ENCODE assay signal across 9 cellular contexts in genomic region chr1:34781071-34781843, GRCh38. TPM values are rescaled to one million over a fixed set of nuclear protein-coding genes. Genes with fewer than 3 reads are reported as not detected.
DNase-seq lines count a peak whose midpoint lies in the region; ATAC-seq and TF ChIP-seq lines count a peak whose summit lies in the region.
"Had no signal": no experiment of that assay in that cellular context is flagged by ENCODE, and none has a peak within 500 bp of the region (broad histone marks: within the 10 kb centered on the region; RNA-seq: fewer than 3 reads in every experiment).

Gene GJB3, plus strand, starts transcription at chr1:34781214. Its CDS starts 3,549 bp downstream, at chr1:34784763.

- intact Hi-C loops in OCI-LY7 (cut with micrococcal nuclease; ENCODE audit: unreplicated experiment) = no loop called here

- H3K27ac ChIP-seq in stomach smooth muscle (ENCODE audit: low read length) (no peak within 1 kb of the TSS), OCI-LY7 (ENCODE audit: low read depth, low read length, poor library complexity, severe bottlenecking) (no peak within 1 kb of the TSS)

- H3K36me3 Mint-ChIP-seq in activated naive CD8-positive, alpha-beta T cell treated with anti-CD3 and anti-CD28 coated beads, Interleukin-2, amount 10 ng/mL, durations not matched to agents 7 days and 5 days = no peaks in the 10 kb centered on the region

- H4K20me1 ChIP-seq in OCI-LY7 (ENCODE audit: insufficient read depth, low read length) = no peaks in the 10 kb centered on the region

- H3K4me1 Mint-ChIP-seq in activated naive CD8-positive, alpha-beta T cell treated with anti-CD3 and anti-CD28 coated beads, Interleukin-2, amount 10 ng/mL, durations not matched to agents 7 days and 5 days = no peaks in the 10 kb centered on the region

- CTCF ChIA-PET in OCI-LY7 (lab: Charles Lee; ENCODE audit: unreplicated experiment) = no interaction called here

- DNase-seq in NCI-H1417 (lab: John Stamatoyannopoulos, UW) = peak in 2 of 3 experiments; percentile 41 to 55
- DNase-seq in NCI-H1417 treated with DMSO at 0.1 percent for 48 hours (lab: John Stamatoyannopoulos, UW) = no peak
- DNase-seq in activated naive CD8-positive, alpha-beta T cell treated with anti-CD3 and anti-CD28 coated beads, Interleukin-2, amount 10 ng/mL, durations not matched to agents 7 days and 5 days = peak; percentile 44
- DNase-seq in kidney tubule cell (ENCODE audit: low spot score) = peak; percentile 65
- no peak for DNase-seq in OCI-LY7 (ENCODE audit: low spot score)

- H3K4me1 ChIP-seq in stomach smooth muscle (ENCODE audit: control insufficient read depth, insufficient read depth, low read length) (peaks cover 10% of the 10 kb centered on the region), OCI-LY7 (ENCODE audit: insufficient read depth, low read length, poor library complexity, severe bottlenecking) (no peaks in the 10 kb centered on the region)

- no peak within 1 kb of the TSS for H3K27ac Mint-ChIP-seq in activated naive CD8-positive, alpha-beta T cell treated with anti-CD3 and anti-CD28 coated beads, Interleukin-2, amount 10 ng/mL, durations not matched to agents 7 days and 5 days

- TF ChIP-seq CTCF in OCI-LY7 (conservative IDR thresholded peaks at IDR 0.05; ENCODE audit: low read length) = no peak

- H3K4me3 ChIP-seq in stomach smooth muscle (ENCODE audit: low read length in 2 of 2) (peak within 1 kb of the TSS; percentile 20 to 58), OCI-LY7 (ENCODE audit: low read depth, low read length, poor library complexity, severe bottlenecking) (no peak within 1 kb of the TSS)

- H3K9me3 ChIP-seq in stomach smooth muscle (ENCODE audit: control insufficient read depth in 2 of 2, low read length in 2 of 2) (no peaks in the 10 kb centered on the region), OCI-LY7 (ENCODE audit: low read length) (no peaks in the 10 kb centered on the region)

- peaks cover 45 to 57% of the 10 kb centered on the region in 2 donors for H3K27me3 ChIP-seq in stomach smooth muscle (ENCODE audit: control insufficient read depth in 1 of 2, insufficient read depth in 2 of 2, low read length in 2 of 2)

- H3K9me2 ChIP-seq in OCI-LY7 (ENCODE audit: insufficient read depth, low read length) = no peaks in the 10 kb centered on the region

- H3K9me3 Mint-ChIP-seq in activated naive CD8-positive, alpha-beta T cell treated with anti-CD3 and anti-CD28 coated beads, Interleukin-2, amount 10 ng/mL, durations not matched to agents 7 days and 5 days = no peaks in the 10 kb centered on the region

- no peak for ATAC-seq in activated naive CD8-positive, alpha-beta T cell treated with anti-CD3 and anti-CD28 coated beads, Interleukin-2, amount 10 ng/mL, durations not matched to agents 7 days and 5 days (ENCODE audit: low read depth)
- no peak for ATAC-seq in GM19452 (IDR thresholded peaks at IDR 0.05; ENCODE audit: unreplicated experiment)
- ATAC-seq in GM21367 (IDR thresholded peaks at IDR 0.05; ENCODE audit: unreplicated experiment) = no peak

- POLR2A ChIA-PET in activated naive CD8-positive, alpha-beta T cell treated with anti-CD3 and anti-CD28 coated beads, Interleukin-2, amount 10 ng/mL, durations not matched to agents 7 days and 5 days (lab: Charles Lee) = no interaction called here
- POLR2A ChIA-PET in OCI-LY7 (lab: Charles Lee) = no interaction called here

- H3K27me3 Mint-ChIP-seq in activated naive CD8-positive, alpha-beta T cell treated with anti-CD3 and anti-CD28 coated beads, Interleukin-2, amount 10 ng/mL, durations not matched to agents 7 days and 5 days = peaks cover 38% of the 10 kb centered on the region

- H3K4me3 Mint-ChIP-seq in activated naive CD8-positive, alpha-beta T cell treated with anti-CD3 and anti-CD28 coated beads, Interleukin-2, amount 10 ng/mL, durations not matched to agents 7 days and 5 days = peak within 1 kb of the TSS; percentile 18

- BruUV-seq in OCI-LY7 (replicated peaks; lab: Mats Ljungman, UMichigan) = no TSS peak

- H3K36me3 ChIP-seq in stomach smooth muscle (ENCODE audit: control insufficient read depth in 2 of 2, insufficient read depth in 2 of 2, low read length in 2 of 2) = no peaks in the 10 kb centered on the region
- no peaks in the 10 kb centered on the region for H3K36me3 ChIP-seq in OCI-LY7 (ENCODE audit: insufficient read depth, low read length)

- no peaks in the 10 kb centered on the region for H3K79me2 ChIP-seq in OCI-LY7 (ENCODE audit: insufficient read depth, low read depth, low read length)

- no peak within 1 kb of the TSS for H2AFZ ChIP-seq in OCI-LY7 (ENCODE audit: low read length)

- no peak within 1 kb of the TSS for H3K4me2 ChIP-seq in OCI-LY7 (ENCODE audit: low read length)

- no peak within 1 kb of the TSS for H3K9ac ChIP-seq in stomach smooth muscle (ENCODE audit: low read length in 2 of 2)

RNA-seq across cellular contexts. Expression of gene GJB3, which starts in this region (rescaled TPM):
- total RNA-seq in activated naive CD8-positive, alpha-beta T cell treated with anti-CD3 and anti-CD28 coated beads, Interleukin-2, amount 10 ng/mL, durations not matched to agents 7 days and 5 days = not detected
- total RNA-seq in OCI-LY7 (2014; rRNA removed; shearing (Covaris generic)) = not detected in 2 replicates
- total RNA-seq in OCI-LY7 (2022) = not detected in 2 replicates
- total RNA-seq: subcutaneous adipose tissue had no signal

Comparison
In these comparisons a context has a peak if more than half of its experiments do, and no peak if none do; other contexts are left out.
1. DNase-seq: peak in NCI-H1417 (2 of 3) and kidney tubule cell (single experiment); none in NCI-H1417 treated with DMSO at 0.1 percent for 48 hours (single experiment) and OCI-LY7 (single experiment).
2. Peak in DNase-seq in activated naive CD8-positive, alpha-beta T cell treated with anti-CD3 and anti-CD28 coated beads, Interleukin-2, amount 10 ng/mL, durations not matched to agents 7 days and 5 days; RNA of the gene not detected or under 1 TPM.